In the genomic region with DNA sequence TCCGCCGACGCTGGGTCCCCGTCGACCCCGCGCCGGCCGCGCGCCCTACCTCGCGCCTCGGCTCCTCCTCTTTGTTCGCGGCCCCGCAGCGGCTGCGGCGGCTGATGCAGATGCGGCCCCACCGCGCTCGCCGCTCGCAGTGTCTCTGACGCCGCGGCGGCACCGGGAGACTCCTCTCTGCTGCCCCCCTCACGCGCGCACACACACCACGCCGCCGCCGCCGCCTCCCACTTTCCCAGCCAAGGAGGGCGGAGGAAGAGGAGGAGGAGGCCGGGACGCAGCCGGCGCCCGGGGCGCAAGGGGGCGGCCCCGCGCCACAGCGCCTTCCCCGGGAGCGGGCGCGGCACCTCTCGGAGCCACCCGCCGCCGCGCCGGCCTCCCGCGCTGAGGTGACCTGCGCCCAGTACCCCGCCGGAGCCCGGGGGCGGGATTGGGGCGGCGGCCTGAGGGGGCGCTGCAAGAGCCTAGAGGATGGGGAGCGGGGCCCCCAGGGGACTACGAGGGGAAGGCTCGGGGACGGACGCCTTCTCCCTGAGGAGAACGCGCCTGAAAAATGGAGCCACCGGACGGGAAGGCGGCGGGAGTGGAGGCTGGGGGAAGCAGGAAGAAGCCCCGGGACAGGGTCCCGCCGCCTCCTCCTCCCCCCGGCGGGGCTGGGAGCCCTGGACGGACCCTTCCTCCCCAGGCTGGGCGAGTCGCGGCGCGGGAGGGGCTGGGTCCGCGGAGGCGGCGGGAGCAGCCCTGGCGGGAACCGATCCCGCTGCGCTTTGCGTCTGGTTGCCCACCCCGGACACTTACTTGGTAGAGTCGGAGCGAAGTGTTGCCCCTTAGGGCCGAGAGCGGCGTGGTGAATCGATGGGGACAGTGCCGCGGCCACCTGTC, we compare ENCODE assay signal across 8 cellular contexts. TPM values are rescaled to one million over a fixed set of nuclear protein-coding genes. Genes with fewer than 3 reads are reported as not detected.
A peak's percentile ranks its signal among the peaks of the same experiment; 100 is the strongest.
DNase-seq lines count a peak whose midpoint lies in the region; ATAC-seq and TF ChIP-seq lines count a peak whose summit lies in the region.

TSS of gene SH3RF1 (minus strand) at position 147 of the 882 bp plus-strand sequence. CDS start 1,744 bp downstream, outside the sequence.

- no peaks in the 10 kb centered on the region for H3K36me3 Mint-ChIP-seq in CD8-positive, alpha-beta memory T cell
- no peaks in the 10 kb centered on the region for H3K36me3 Mint-ChIP-seq in activated T-cell treated with anti-CD3 and anti-CD28 coated beads, Interleukin-2, amount 50 U/mL, for 4 hours (ENCODE audit: insufficient read depth)

- peak within 1 kb of the TSS; percentile 81 for H3K9ac ChIP-seq in neural cell (ENCODE audit: low read length)

- peak; percentile 72 for ATAC-seq in GM18907 (IDR thresholded peaks at IDR 0.05; ENCODE audit: unreplicated experiment)
- ATAC-seq in HG03066 (IDR thresholded peaks at IDR 0.05; ENCODE audit: low read depth, unreplicated experiment) = peak; percentile 63
- ATAC-seq in activated T-cell treated with anti-CD3 and anti-CD28 coated beads, Interleukin-2, amount 50 U/mL, for 4 hours = peak; percentile 68 to 76

- H3K4me1 Mint-ChIP-seq in CD8-positive, alpha-beta memory T cell = peaks cover 13 to 25% (median 24%) of the 10 kb centered on the region in 3 donors
- H3K4me1 Mint-ChIP-seq in activated T-cell treated with anti-CD3 and anti-CD28 coated beads, Interleukin-2, amount 50 U/mL, for 4 hours (ENCODE audit: low read depth) = peaks cover 6% of the 10 kb centered on the region

- H3K36me3 ChIP-seq in CD8-positive, alpha-beta memory T cell (ENCODE audit: insufficient read depth, low read length) = no peaks in the 10 kb centered on the region
- no peaks in the 10 kb centered on the region for H3K36me3 ChIP-seq in neural cell (ENCODE audit: insufficient read depth, low read length)

- H3K4me2 ChIP-seq in neural cell (ENCODE audit: low read length) = peak within 1 kb of the TSS; percentile 88

- POLR2A ChIA-PET in CD8-positive, alpha-beta memory T cell (lab: Charles Lee) = no interaction called here

- peak; percentile 74 for TF ChIP-seq CTCF in neural cell (IDR thresholded peaks at IDR 0.05; ENCODE audit: poor library complexity, severe bottlenecking)

- H4K20me1 ChIP-seq in neural cell (ENCODE audit: insufficient read depth) = no peaks in the 10 kb centered on the region

- CTCF ChIA-PET in CD8-positive, alpha-beta memory T cell (lab: Charles Lee) = no interaction called here

- peaks cover 5% of the 10 kb centered on the region for H3K4me1 ChIP-seq in CD8-positive, alpha-beta memory T cell (ENCODE audit: insufficient read depth, low read length)

- peak in 1 of 5 donors; percentile 1 for DNase-seq in CD8-positive, alpha-beta memory T cell
- DNase-seq in NCI-H446 (lab: John Stamatoyannopoulos, UW) (peak; percentile 32 to 69), foreskin melanocyte (peak; percentile 63), ureter (ENCODE audit: low spot score) (peak; percentile 89)
- DNase-seq in activated T-cell treated with anti-CD3 and anti-CD28 coated beads, Interleukin-2, amount 50 U/mL, for 4 hours = no peak

- no peaks in the 10 kb centered on the region for H3K9me2 ChIP-seq in neural cell (ENCODE audit: insufficient read depth, low read length)

- peak within 1 kb of the TSS; percentile 36 for H2AFZ ChIP-seq in neural cell (ENCODE audit: low read depth, low read length)

- H3K4me3 Mint-ChIP-seq in CD8-positive, alpha-beta memory T cell = peak within 1 kb of the TSS; percentile 57 to 76 (median 70)
- H3K4me3 Mint-ChIP-seq in activated T-cell treated with anti-CD3 and anti-CD28 coated beads, Interleukin-2, amount 50 U/mL, for 4 hours = peak within 1 kb of the TSS; percentile 68

- TF ChIP-seq EP300 in neural cell (conservative IDR thresholded peaks at IDR 0.05; ENCODE audit: poor library complexity, severe bottlenecking) = no peak

- H3K4me3 ChIP-seq in CD8-positive, alpha-beta memory T cell (ENCODE audit: low read length) = peak within 1 kb of the TSS; percentile 26
- peak within 1 kb of the TSS; percentile 96 for H3K4me3 ChIP-seq in neural cell (ENCODE audit: low read length)

- peak; percentile 46 for TF ChIP-seq RAD21 in neural cell (conservative IDR thresholded peaks at IDR 0.05)

- peaks cover 13% of the 10 kb centered on the region for H3K27me3 ChIP-seq in CD8-positive, alpha-beta memory T cell (ENCODE audit: insufficient read depth, low read length, poor library complexity, severe bottlenecking)
- peaks cover 14% of the 10 kb centered on the region for H3K27me3 ChIP-seq in neural cell (ENCODE audit: insufficient read depth, low read depth, low read length)

- H3K27me3 Mint-ChIP-seq in CD8-positive, alpha-beta memory T cell = peaks cover 26 to 77% of the 10 kb centered on the region in 2 donors
- peaks cover 46% of the 10 kb centered on the region for H3K27me3 Mint-ChIP-seq in activated T-cell treated with anti-CD3 and anti-CD28 coated beads, Interleukin-2, amount 50 U/mL, for 4 hours (ENCODE audit: low read depth)

- peaks cover 0 to 5% (median 0%) of the 10 kb centered on the region in 5 donors for H3K9me3 Mint-ChIP-seq in CD8-positive, alpha-beta memory T cell
- no peaks in the 10 kb centered on the region for H3K9me3 Mint-ChIP-seq in activated T-cell treated with anti-CD3 and anti-CD28 coated beads, Interleukin-2, amount 50 U/mL, for 4 hours

- H3K27ac ChIP-seq in CD8-positive, alpha-beta memory T cell (ENCODE audit: low read depth, low read length) = no peak within 1 kb of the TSS
- H3K27ac ChIP-seq in neural cell (ENCODE audit: low read length) = peak within 1 kb of the TSS; percentile 40

- no peak within 1 kb of the TSS for H3K27ac Mint-ChIP-seq in CD8-positive, alpha-beta memory T cell

- H3K9me3 ChIP-seq in CD8-positive, alpha-beta memory T cell (ENCODE audit: low read length) = no peaks in the 10 kb centered on the region
- H3K9me3 ChIP-seq in neural cell (ENCODE audit: low read length) = no peaks in the 10 kb centered on the region

- no peaks in the 10 kb centered on the region for H3F3A ChIP-seq in neural cell (ENCODE audit: insufficient read depth, low read length, poor library complexity, severe bottlenecking)

- H3K79me2 ChIP-seq in neural cell (replicated peaks; ENCODE audit: insufficient read depth, low read length) = peaks cover 27% of the 10 kb centered on the region

TF ChIP-seq in neural cell, 6 proteins besides CTCF, POLR2A, EP300 and RAD21:
- TF ChIP-seq POLR2AphosphoS5 (IDR thresholded peaks at IDR 0.05) = peak; percentile 71
- TF ChIP-seq SMC3 (conservative IDR thresholded peaks at IDR 0.05; ENCODE audit: poor library complexity) = no peak
- no peak for TF ChIP-seq EZH2 (IDR thresholded peaks at IDR 0.05; ENCODE audit: borderline replicate concordance, insufficient read depth, low read length, poor library complexity, severe bottlenecking)
- TF ChIP-seq, protein P1, sequence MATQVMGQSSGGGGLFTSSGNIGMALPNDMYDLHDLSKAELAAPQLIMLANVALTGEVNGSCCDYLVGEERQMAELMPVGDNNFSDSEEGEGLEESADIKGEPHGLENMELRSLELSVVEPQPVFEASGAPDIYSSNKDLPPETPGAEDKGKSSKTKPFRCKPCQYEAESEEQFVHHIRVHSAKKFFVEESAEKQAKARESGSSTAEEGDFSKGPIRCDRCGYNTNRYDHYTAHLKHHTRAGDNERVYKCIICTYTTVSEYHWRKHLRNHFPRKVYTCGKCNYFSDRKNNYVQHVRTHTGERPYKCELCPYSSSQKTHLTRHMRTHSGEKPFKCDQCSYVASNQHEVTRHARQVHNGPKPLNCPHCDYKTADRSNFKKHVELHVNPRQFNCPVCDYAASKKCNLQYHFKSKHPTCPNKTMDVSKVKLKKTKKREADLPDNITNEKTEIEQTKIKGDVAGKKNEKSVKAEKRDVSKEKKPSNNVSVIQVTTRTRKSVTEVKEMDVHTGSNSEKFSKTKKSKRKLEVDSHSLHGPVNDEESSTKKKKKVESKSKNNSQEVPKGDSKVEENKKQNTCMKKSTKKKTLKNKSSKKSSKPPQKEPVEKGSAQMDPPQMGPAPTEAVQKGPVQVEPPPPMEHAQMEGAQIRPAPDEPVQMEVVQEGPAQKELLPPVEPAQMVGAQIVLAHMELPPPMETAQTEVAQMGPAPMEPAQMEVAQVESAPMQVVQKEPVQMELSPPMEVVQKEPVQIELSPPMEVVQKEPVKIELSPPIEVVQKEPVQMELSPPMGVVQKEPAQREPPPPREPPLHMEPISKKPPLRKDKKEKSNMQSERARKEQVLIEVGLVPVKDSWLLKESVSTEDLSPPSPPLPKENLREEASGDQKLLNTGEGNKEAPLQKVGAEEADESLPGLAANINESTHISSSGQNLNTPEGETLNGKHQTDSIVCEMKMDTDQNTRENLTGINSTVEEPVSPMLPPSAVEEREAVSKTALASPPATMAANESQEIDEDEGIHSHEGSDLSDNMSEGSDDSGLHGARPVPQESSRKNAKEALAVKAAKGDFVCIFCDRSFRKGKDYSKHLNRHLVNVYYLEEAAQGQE (IDR thresholded peaks at IDR 0.05; ENCODE audit: borderline replicate concordance) = no peak
- TF ChIP-seq MXI1 (conservative IDR thresholded peaks at IDR 0.05; ENCODE audit: poor library complexity, severe bottlenecking) = peak; percentile 67
TF ChIP-seq in neural cell: peak in this region for 2.

RNA-seq across cellular contexts. Expression of gene SH3RF1, which starts in this region (rescaled TPM):
- 1 to 10 TPM; 1.1 to 1.4 TPM for total RNA-seq in CD8-positive, alpha-beta memory T cell
- polyA plus RNA-seq in CD8-positive, alpha-beta memory T cell = not detected
- 1 to 10 TPM in 1 of 3 donors, under 1 TPM in 2; 0.43 to 1.2 (median 0.56) TPM for total RNA-seq in activated T-cell treated with anti-CD3 and anti-CD28 coated beads, Interleukin-2, amount 50 U/mL, for 4 hours
- polyA plus RNA-seq in neural cell = 3.1 TPM in 2 replicates
- 8.9 and 10.0 TPM in 2 replicates for polyA minus RNA-seq in neural cell
- total RNA-seq in ureter = 33.2 TPM

Comparison
In these comparisons a context has a peak if more than half of its experiments do, and no peak if none do; other contexts are left out.
1. RNA of gene SH3RF1 (total RNA-seq): 33.2 TPM in ureter (single experiment); 1.1 to 1.4 TPM in CD8-positive, alpha-beta memory T cell and 0.43 to 1.2 TPM in activated T-cell treated with anti-CD3 and anti-CD28 coated beads, Interleukin-2, amount 50 U/mL, for 4 hours; every median in the first group is over 10 times any median in the second.
2. Peak in every context shown above with its lines, with median percentiles within 50 percentile points of each other: ATAC-seq.